ENCODE assay signal across 8 cellular contexts in genomic region chr20:49964964-49965780, GRCh38. TPM values are rescaled to one million over a fixed set of nuclear protein-coding genes. Genes with fewer than 3 reads are reported as not detected.
DNase-seq lines count a peak whose midpoint lies in the region; ATAC-seq, FAIRE-seq and TF ChIP-seq lines count a peak whose summit lies in the region.

No MANE protein-coding gene starts in this region.

- H4K20me1 ChIP-seq in keratinocyte (ENCODE audit: control insufficient read depth, extremely low read depth, insufficient read depth, low read length): no peaks in the 10 kb centered on the region

- no peaks in the 10 kb centered on the region for H3K9me3 ChIP-seq in keratinocyte (ENCODE audit: control insufficient read depth, low read depth, low read length)

- no peak overlapping the region for H3K9ac ChIP-seq in keratinocyte (ENCODE audit: control insufficient read depth, extremely low read depth, insufficient read depth, low read length)

- H3K4me3 ChIP-seq in keratinocyte (ENCODE audit: control insufficient read depth in 2 of 3, extremely low read depth in 1 of 3, insufficient read depth in 2 of 3, low read depth in 1 of 3, low read length in 3 of 3): no peak overlapping the region

- no peaks in the 10 kb centered on the region for H3K79me2 ChIP-seq in keratinocyte (ENCODE audit: control insufficient read depth, insufficient read depth, low read length)

- no peak for ATAC-seq in HG03159 (IDR thresholded peaks at IDR 0.05; ENCODE audit: unreplicated experiment)

- no peaks in the 10 kb centered on the region for H3K27me3 ChIP-seq in keratinocyte (ENCODE audit: control insufficient read depth, extremely low read depth, insufficient read depth, low read length)

- H3K36me3 ChIP-seq in keratinocyte (ENCODE audit: control insufficient read depth in 2 of 2, extremely low read depth in 1 of 2, insufficient read depth in 2 of 2, low read length in 2 of 2): peaks cover 0 to 1% of the 10 kb centered on the region in 2 experiments

- FAIRE-seq in keratinocyte (lab: Jason Lieb, UNC): no peak

- no peaks in the 10 kb centered on the region for H3K9me1 ChIP-seq in keratinocyte (ENCODE audit: control insufficient read depth, extremely low read depth, insufficient read depth, low read length)

- DNase-seq in NCI-H748 (lab: John Stamatoyannopoulos, UW; ENCODE audit: unreplicated experiment) (peak; percentile 12), NCI-H748 treated with DMSO at 0.1 percent for 48 hours (lab: John Stamatoyannopoulos, UW) (no peak), HT-29 (ENCODE audit: low spot score) (peak; percentile 81), SW480 (ENCODE audit: low spot score) (peak; percentile 59), keratinocyte (ENCODE audit: low read depth, low spot score) (no peak), OCI-M2 (lab: John Stamatoyannopoulos, UW; ENCODE audit: unreplicated experiment) (no peak), NCI-H2081 treated with DMSO at 0.1 percent for 48 hours (lab: John Stamatoyannopoulos, UW) (no peak)

- no peak overlapping the region for H2AFZ ChIP-seq in keratinocyte (ENCODE audit: control insufficient read depth, low read length)

- no peak overlapping the region for H3K4me2 ChIP-seq in keratinocyte (ENCODE audit: control insufficient read depth, extremely low read depth, insufficient read depth, low read depth, low read length)

- H3K27ac ChIP-seq in keratinocyte (ENCODE audit: control insufficient read depth, insufficient read depth, low read length): no peak overlapping the region

- H3K4me1 ChIP-seq in keratinocyte (ENCODE audit: control insufficient read depth, extremely low read depth, insufficient read depth, low read length): peaks cover 11% of the 10 kb centered on the region

- dilution Hi-C loops in keratinocyte (cut with MboI; ENCODE audit: extremely low pct_ligation_motif_present, low sequenced_read_pairs): no loop called here

- TF ChIP-seq CTCF in keratinocyte (optimal IDR thresholded peaks at IDR 0.05 in 1 of 3, IDR thresholded peaks at IDR 0.05 in 1 of 3, conservative IDR thresholded peaks at IDR 0.05 in 1 of 3; ENCODE audit: extremely low read depth in 1 of 3, insufficient read depth in 2 of 3, low read length in 3 of 3): peak; percentile 67 to 72 (median 68)

RNA-seq across cellular contexts. Expression of gene SNAI1, which starts 17.6 kb away (rescaled TPM):
- total RNA-seq in HT-29 (2014; rRNA removed; shearing (Covaris generic)): 1.5 and 2.6 TPM in 2 replicates
- polyA plus RNA-seq in keratinocyte: not detected in 3 replicates
- 0.21 TPM for polyA plus RNA-seq in keratinocyte (2011; ENCODE audit: low read depth)
- 0.04 TPM in 1 of 2 replicates, not detected in the other for polyA plus RNA-seq in keratinocyte (2011; cell fraction: cytosol; rRNA removed)
- polyA plus RNA-seq in keratinocyte (2011; cell fraction: nucleus; rRNA removed): 0.10 and 0.28 TPM in 2 replicates
- 0.49 TPM in 1 of 2 replicates, not detected in the other for polyA plus RNA-seq in keratinocyte (2012; ENCODE audit: low replicate concordance)
- not detected in 3 replicates for polyA minus RNA-seq in keratinocyte
- not detected for polyA minus RNA-seq in keratinocyte (2011; cell fraction: cytosol; rRNA and poly(A)+ RNA removed)
- polyA minus RNA-seq in keratinocyte (2011; cell fraction: nucleus; rRNA and poly(A)+ RNA removed): not detected in 2 replicates

RNA-seq across cellular contexts. Expression of gene RNF114, which starts 29.0 kb away (rescaled TPM):
- total RNA-seq in HT-29 (2014; rRNA removed; shearing (Covaris generic)): 62.4 and 95.2 TPM in 2 replicates
- 41.0 to 61.2 TPM (median 58.4 TPM) in 3 replicates for polyA plus RNA-seq in keratinocyte
- 26.6 TPM for polyA plus RNA-seq in keratinocyte (2011; ENCODE audit: low read depth)
- 44.0 and 51.7 TPM in 2 replicates for polyA plus RNA-seq in keratinocyte (2011; cell fraction: cytosol; rRNA removed)
- polyA plus RNA-seq in keratinocyte (2011; cell fraction: nucleus; rRNA removed): 53.4 and 56.8 TPM in 2 replicates
- 39.7 and 52.4 TPM in 2 replicates for polyA plus RNA-seq in keratinocyte (2012; ENCODE audit: low replicate concordance)
- polyA minus RNA-seq in keratinocyte: 30.7 to 49.3 TPM (median 32.4 TPM) in 3 replicates
- 56.6 TPM for polyA minus RNA-seq in keratinocyte (2011; cell fraction: cytosol; rRNA and poly(A)+ RNA removed)
- polyA minus RNA-seq in keratinocyte (2011; cell fraction: nucleus; rRNA and poly(A)+ RNA removed): 16.2 and 25.1 TPM in 2 replicates

RNA-seq across cellular contexts. Expression of gene SPATA2, which starts 49.8 kb away (rescaled TPM):
- 10.2 and 10.7 TPM in 2 replicates for total RNA-seq in HT-29 (2014; rRNA removed; shearing (Covaris generic))
- 2.8 to 5.2 TPM (median 3.2 TPM) in 3 replicates for polyA plus RNA-seq in keratinocyte
- 1.5 TPM for polyA plus RNA-seq in keratinocyte (2011; ENCODE audit: low read depth)
- polyA plus RNA-seq in keratinocyte (2011; cell fraction: cytosol; rRNA removed): 3.7 and 4.1 TPM in 2 replicates
- 4.4 and 5.1 TPM in 2 replicates for polyA plus RNA-seq in keratinocyte (2011; cell fraction: nucleus; rRNA removed)
- 3.9 and 5.2 TPM in 2 replicates for polyA plus RNA-seq in keratinocyte (2012; ENCODE audit: low replicate concordance)
- 2.5 to 8.9 TPM (median 4.1 TPM) in 3 replicates for polyA minus RNA-seq in keratinocyte
- 4.2 TPM for polyA minus RNA-seq in keratinocyte (2011; cell fraction: cytosol; rRNA and poly(A)+ RNA removed)
- 3.5 and 3.8 TPM in 2 replicates for polyA minus RNA-seq in keratinocyte (2011; cell fraction: nucleus; rRNA and poly(A)+ RNA removed)

Comparison
In these comparisons a context has a peak if more than half of its experiments do, and no peak if none do; other contexts are left out.
1. DNase-seq: peak in NCI-H748 (single experiment), HT-29 (single experiment) and SW480 (single experiment); none in NCI-H748 treated with DMSO at 0.1 percent for 48 hours (single experiment), keratinocyte (single experiment), OCI-M2 (single experiment) and NCI-H2081 treated with DMSO at 0.1 percent for 48 hours (single experiment).